ENCODE assay signal across 19 cellular contexts in genomic region chr20:47583551-47583950, GRCh38.
DNase-seq lines count a peak whose midpoint lies in the region; ATAC-seq and TF ChIP-seq lines count a peak whose summit lies in the region.
"Had no signal": no experiment of that assay in that cellular context is flagged by ENCODE, and none has a peak within 500 bp of the region (broad histone marks: within the 10 kb centered on the region; RNA-seq: fewer than 3 reads in every experiment).

No MANE protein-coding gene starts in this region.

- H2AFZ ChIP-seq in HCT116 (ENCODE audit: low read depth, low read length, poor library complexity, severe bottlenecking), result no peak overlapping the region

- WGBS in heart right ventricle, 2 donors, result 97 to 100% methylated on average over 2 of the region's 2 CpGs
- 97 to 100% (median 99%) methylated on average over 2 of the region's 2 CpGs for WGBS in stomach, 5 donors

- no peak overlapping the region; the same call in 1 of the 2 replicates for H3K4me2 ChIP-seq in HCT116 (ENCODE audit: low read length)

- H3K36me3 Mint-ChIP-seq in activated CD4-positive, alpha-beta T cell treated with anti-CD3 and anti-CD28 coated beads for 36 hours (ENCODE audit: low read depth), result peaks cover 51% of the 10 kb centered on the region
- peaks cover 16% of the 10 kb centered on the region for H3K36me3 Mint-ChIP-seq in activated naive CD8-positive, alpha-beta T cell
- peaks cover 0 to 50% (median 12%) of the 10 kb centered on the region in 3 donors for H3K36me3 Mint-ChIP-seq in naive thymus-derived CD8-positive, alpha-beta T cell

- TF ChIP-seq POLR2A in HCT116 (IDR thresholded peaks at IDR 0.05; ENCODE audit: borderline replicate concordance, extremely low read depth, insufficient read depth, insufficient read length) (no peak), stomach (IDR thresholded peaks at IDR 0.05) (no peak)

- no peak for TF ChIP-seq EP300 in stomach (IDR thresholded peaks at IDR 0.05)

- ATAC-seq in activated CD4-positive, alpha-beta T cell treated with anti-CD3 and anti-CD28 coated beads for 36 hours, result no peak
- ATAC-seq in HCT116, result peak; percentile 40; the same call in 1 of the 2 replicates
- ATAC-seq in naive thymus-derived CD8-positive, alpha-beta T cell, result no peak
- ATAC-seq in HG02870 (IDR thresholded peaks at IDR 0.05; ENCODE audit: unreplicated experiment), result no peak
- no peak for ATAC-seq in heart right ventricle
- ATAC-seq: left cardiac atrium had no signal

- peaks cover 39 to 49% of the 10 kb centered on the region in 2 experiments for H3K4me1 ChIP-seq in HCT116 (ENCODE audit: control insufficient read depth in 1 of 2, insufficient read depth in 2 of 2, low read length in 2 of 2)
- H3K4me1 ChIP-seq in heart right ventricle, result peaks cover 4 to 82% (median 41%) of the 10 kb centered on the region in 9 donors
- H3K4me1 ChIP-seq in stomach, result peaks cover 7 to 52% (median 28%) of the 10 kb centered on the region in 4 donors

- peak overlapping the region; percentile 25 for H3K27ac Mint-ChIP-seq in activated CD4-positive, alpha-beta T cell treated with anti-CD3 and anti-CD28 coated beads for 36 hours
- H3K27ac Mint-ChIP-seq in activated naive CD8-positive, alpha-beta T cell, result peak overlapping the region; percentile 86
- H3K27ac Mint-ChIP-seq in naive thymus-derived CD8-positive, alpha-beta T cell, result peak overlapping the region in 7 of 10 donors; percentile 12 to 71 (median 61)

- H3K4me1 Mint-ChIP-seq in activated CD4-positive, alpha-beta T cell treated with anti-CD3 and anti-CD28 coated beads for 36 hours, result peaks cover 41% of the 10 kb centered on the region
- peaks cover 58% of the 10 kb centered on the region for H3K4me1 Mint-ChIP-seq in activated naive CD8-positive, alpha-beta T cell (ENCODE audit: low read depth)
- peaks cover 17 to 60% (median 49%) of the 10 kb centered on the region in 4 donors for H3K4me1 Mint-ChIP-seq in naive thymus-derived CD8-positive, alpha-beta T cell

- BruUV-seq in HCT116 (replicated peaks; lab: Mats Ljungman, UMichigan), result no TSS peak

- no peaks in the 10 kb centered on the region for H3K9me3 ChIP-seq in HCT116 (ENCODE audit: control insufficient read depth in 1 of 2, insufficient read depth in 1 of 2, low read depth in 1 of 2, low read length in 2 of 2)
- no peaks in the 10 kb centered on the region for H3K9me3 ChIP-seq in heart right ventricle
- H3K9me3 ChIP-seq in stomach, result no peaks in the 10 kb centered on the region

- H3K4me3 Mint-ChIP-seq in activated CD4-positive, alpha-beta T cell treated with anti-CD3 and anti-CD28 coated beads for 36 hours, result no peak overlapping the region
- no peak overlapping the region for H3K4me3 Mint-ChIP-seq in activated naive CD8-positive, alpha-beta T cell
- no peak overlapping the region for H3K4me3 Mint-ChIP-seq in naive thymus-derived CD8-positive, alpha-beta T cell

- H3K9me3 Mint-ChIP-seq in activated CD4-positive, alpha-beta T cell treated with anti-CD3 and anti-CD28 coated beads for 36 hours (ENCODE audit: low read depth), result no peaks in the 10 kb centered on the region
- no peaks in the 10 kb centered on the region for H3K9me3 Mint-ChIP-seq in activated naive CD8-positive, alpha-beta T cell (ENCODE audit: low read depth)
- no peaks in the 10 kb centered on the region for H3K9me3 Mint-ChIP-seq in naive thymus-derived CD8-positive, alpha-beta T cell

- peak overlapping the region; percentile 5; the same call in 1 of the 2 replicates for H3K27ac ChIP-seq in HCT116 (ENCODE audit: low read depth, low read length)
- H3K27ac ChIP-seq in heart right ventricle, result no peak overlapping the region
- no peak overlapping the region for H3K27ac ChIP-seq in stomach

- H3K4me3 ChIP-seq in HCT116 (replicated peaks in 1 of 2; ENCODE audit: low read depth in 1 of 2, low read length in 2 of 2) (no peak overlapping the region), heart right ventricle (no peak overlapping the region), stomach (no peak overlapping the region)

- H3K27me3 ChIP-seq in HCT116 (ENCODE audit: insufficient read depth, low read length) (no peaks in the 10 kb centered on the region), heart right ventricle (no peaks in the 10 kb centered on the region), stomach (no peaks in the 10 kb centered on the region)

- H3K36me3 ChIP-seq in HCT116 (ENCODE audit: control insufficient read depth in 1 of 2, insufficient read depth in 2 of 2, low read length in 2 of 2) (no peaks in the 10 kb centered on the region), heart right ventricle (peaks cover 0 to 31% (median 0%) of the 10 kb centered on the region in 9 donors), stomach (peaks cover 0 to 27% (median 2%) of the 10 kb centered on the region in 4 donors)

- no peaks in the 10 kb centered on the region for H3K27me3 Mint-ChIP-seq in activated CD4-positive, alpha-beta T cell treated with anti-CD3 and anti-CD28 coated beads for 36 hours
- H3K27me3 Mint-ChIP-seq in activated naive CD8-positive, alpha-beta T cell, result no peaks in the 10 kb centered on the region
- H3K27me3 Mint-ChIP-seq in naive thymus-derived CD8-positive, alpha-beta T cell, result no peaks in the 10 kb centered on the region

- RAD21 ChIA-PET in HCT116 (lab: Charles Lee; ENCODE audit: low non-redundant PET in 1 of 2, low total read pairs in 2 of 2, uncharacterized antibody in 2 of 2, unreplicated experiment in 2 of 2), result no interaction called here

- no peaks in the 10 kb centered on the region for H3K9me2 ChIP-seq in HCT116 (ENCODE audit: insufficient read depth)

- no peak for DNase-seq in activated CD4-positive, alpha-beta T cell treated with anti-CD3 and anti-CD28 coated beads for 36 hours
- DNase-seq in activated CD4-positive, alpha-beta T cell treated with anti-CD3 and anti-CD28 coated beads, Interleukin-2, amount 50 U/mL, for 4 hours, result no peak
- DNase-seq in HCT116 (ENCODE audit: low read depth, low spot score) (no peak), heart right ventricle (no peak), stomach (no peak)
- DNase-seq in naive thymus-derived CD8-positive, alpha-beta T cell, result no peak
- DNase-seq: 8988T; activated CD4-positive, alpha-beta T cell treated with anti-CD3 and anti-CD28 coated beads, Interleukin-2, amount 50 U/mL, for 1 hour; dermis blood vessel endothelial cell; foreskin fibroblast; left cardiac atrium; midbrain; NCI-H1105 treated with DMSO at 0.1 percent for 48 hours; NCI-H2081 treated with DMSO at 0.1 percent for 48 hours; NCI-H446 treated with DMSO at 0.1 percent for 48 hours; NK-92 treated with Interleukin-12 subunit alpha and Interleukin-12 subunit beta, amount 100 ng/mL, for 24 hours; stimulated activated CD4-positive, alpha-beta T cell treated with anti-CD3 and anti-CD28 coated beads, Interleukin-12 subunit alpha, Interleukin-12 subunit beta, amount 100 ng/mL, for 4 hours had no signal

- H3K79me2 ChIP-seq in HCT116 (ENCODE audit: insufficient read depth, low read length), result peaks cover 12% of the 10 kb centered on the region; the same call in 1 of the 2 replicates

- POLR2A ChIA-PET in activated CD4-positive, alpha-beta T cell treated with anti-CD3 and anti-CD28 coated beads for 36 hours (lab: Charles Lee), result no interaction called here
- POLR2A ChIA-PET in HCT116 (lab: Charles Lee), result no interaction called here
- POLR2A ChIA-PET in naive thymus-derived CD8-positive, alpha-beta T cell (lab: Charles Lee), result no interaction called here

- H3K9ac ChIP-seq in HCT116 (ENCODE audit: low read length), result no peak overlapping the region

- TF ChIP-seq RAD21 in HCT116 (IDR thresholded peaks at IDR 0.05; ENCODE audit: low read depth), result no peak

- no peaks in the 10 kb centered on the region for H4K20me1 ChIP-seq in HCT116 (ENCODE audit: insufficient read depth)

- CTCF ChIA-PET in activated CD4-positive, alpha-beta T cell treated with anti-CD3 and anti-CD28 coated beads for 36 hours (lab: Charles Lee), result interaction anchor here (0.6 to 1.0 kb wide), 2 partner anchors 19 to 37 kb away, joined by 3 to 5 read pairs; no protein-coding TSS in a partner anchor
- CTCF ChIA-PET in HCT116 (lab: Charles Lee), result no interaction called here

- intact Hi-C loops in activated CD4-positive, alpha-beta T cell treated with anti-CD3 and anti-CD28 coated beads for 36 hours (cut with DNase I, micrococcal nuclease), result no loop called here
- intact Hi-C loops in HCT116 (cut with micrococcal nuclease), result no loop called here
- intact Hi-C loops in heart right ventricle (cut with DNase I), result no loop called here
- intact Hi-C loops in stomach (cut with DNase I; ENCODE audit: low total_unique reads), result no loop called here

- TF ChIP-seq CTCF in HCT116 (IDR thresholded peaks at IDR 0.05 in 2 of 3, conservative IDR thresholded peaks at IDR 0.05 in 1 of 3; ENCODE audit: borderline replicate concordance in 1 of 3, insufficient read depth in 1 of 3, low read depth in 2 of 3, low read length in 2 of 3) (no peak), heart right ventricle (IDR thresholded peaks at IDR 0.05) (no peak), stomach (IDR thresholded peaks at IDR 0.05) (no peak)

TF ChIP-seq in HCT116, 20 proteins besides CTCF, POLR2A, EP300 and RAD21 (continues in another document):
- TF ChIP-seq CEBPB (IDR thresholded peaks at IDR 0.05; ENCODE audit: low read depth), result no peak
- no peak for TF ChIP-seq REST (IDR thresholded peaks at IDR 0.05; ENCODE audit: low read depth)
- no peak for TF ChIP-seq EGR1 (IDR thresholded peaks at IDR 0.05; ENCODE audit: low read depth)
- no peak for TF ChIP-seq YY1 (IDR thresholded peaks at IDR 0.05; ENCODE audit: extremely low read depth, insufficient replicate concordance, low read depth, low read length)

Comparison
In these comparisons a context has a peak if more than half of its experiments do, and no peak if none do; other contexts are left out.
1. H3K27ac Mint-ChIP-seq: peak in every context shown above with its lines; median percentile 86 in activated naive CD8-positive, alpha-beta T cell; 61 in naive thymus-derived CD8-positive, alpha-beta T cell; 25 in activated CD4-positive, alpha-beta T cell treated with anti-CD3 and anti-CD28 coated beads for 36 hours.